Comparison of ENCODE assay signal across 8 cellular contexts in the genomic region with DNA sequence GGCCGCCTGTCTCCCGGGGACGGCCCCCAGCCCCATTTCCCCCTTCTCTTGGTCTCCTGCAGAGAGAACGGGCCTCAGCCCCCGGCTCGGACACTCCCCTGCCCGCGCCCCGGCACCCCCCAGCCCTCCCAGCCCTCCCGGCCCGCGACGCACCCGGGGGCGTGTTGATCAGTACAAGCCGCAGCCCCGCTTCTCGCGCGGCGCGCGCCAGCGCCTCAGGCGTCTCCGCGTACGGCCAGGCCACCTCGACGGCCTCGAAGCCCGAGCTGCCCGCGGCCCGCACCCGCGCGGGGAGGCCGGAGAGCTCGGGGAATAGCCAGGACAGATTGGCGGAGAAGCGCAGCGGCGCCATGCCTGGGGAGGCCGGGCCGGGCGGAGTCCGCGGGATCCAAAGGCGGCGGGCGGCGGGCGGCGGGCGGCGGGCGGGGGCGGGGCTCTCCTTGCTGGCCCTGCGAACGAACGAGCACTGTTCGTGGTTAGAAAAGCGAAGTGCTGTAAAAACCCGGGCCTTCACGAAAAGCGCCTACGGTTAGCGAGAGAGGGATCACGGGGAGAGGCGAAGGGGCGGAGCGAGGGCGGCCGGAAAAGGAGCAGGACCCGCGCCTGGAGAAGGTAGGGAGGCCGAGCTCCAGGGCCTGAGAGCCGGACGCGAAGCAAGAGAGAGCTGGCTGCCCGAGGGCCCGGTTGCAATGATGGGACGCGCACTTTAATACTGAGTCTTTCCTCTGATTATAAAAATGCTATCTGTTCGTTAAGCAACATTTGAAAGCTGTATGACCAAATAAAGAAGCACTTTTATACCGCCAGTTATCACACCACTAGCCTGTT. TPM values are rescaled to one million over a fixed set of nuclear protein-coding genes. Genes with fewer than 3 reads are reported as not detected.
DNase-seq lines count a peak whose midpoint lies in the region; ATAC-seq and TF ChIP-seq lines count a peak whose summit lies in the region.

Gene HYI, minus strand, starts transcription at position 490 of the 828 bp plus-strand sequence. Its CDS starts 138 bp downstream, at position 352.

- H3K79me2 ChIP-seq in MM.1S (ENCODE audit: low read length) (no peaks in the 10 kb centered on the region), parathyroid adenoma (no peaks in the 10 kb centered on the region)

- no peaks in the 10 kb centered on the region for H3K27me3 ChIP-seq in MM.1S (replicated peaks; ENCODE audit: insufficient read depth, low read length)
- H3K27me3 ChIP-seq in parathyroid adenoma (ENCODE audit: control insufficient read depth, insufficient read depth, low read length), result no peaks in the 10 kb centered on the region
- no peaks in the 10 kb centered on the region for H3K27me3 ChIP-seq in tibial artery

- H3K9me3 ChIP-seq in MM.1S (replicated peaks; ENCODE audit: insufficient read depth, low read length) (no peaks in the 10 kb centered on the region), parathyroid adenoma (ENCODE audit: control insufficient read depth, low read length) (no peaks in the 10 kb centered on the region), tibial artery (no peaks in the 10 kb centered on the region)

- H3K4me1 ChIP-seq in MM.1S (ENCODE audit: low read length) (peaks cover 12% of the 10 kb centered on the region), parathyroid adenoma (no peaks in the 10 kb centered on the region), tibial artery (peaks cover 0 to 16% (median 10%) of the 10 kb centered on the region in 4 donors)

- peaks cover 22% of the 10 kb centered on the region for H3F3A ChIP-seq in MM.1S (ENCODE audit: insufficient read depth, low read length)

- intact Hi-C loops in cardiac septum (cut with DNase I), result loop anchor here (5.0 kb wide), 1 partner anchor 86 kb away; the partner anchor contains the start of gene ELOVL1
- intact Hi-C loops in tibial artery (cut with DNase I; ENCODE audit: low total_unique reads), result no loop called here

- peak within 1 kb of the TSS; percentile 60 for H3K4me3 ChIP-seq in MM.1S (ENCODE audit: low read length)
- H3K4me3 ChIP-seq in parathyroid adenoma (ENCODE audit: low read depth, low read length), result peak within 1 kb of the TSS; percentile 52
- peak within 1 kb of the TSS; percentile 68 to 74 for H3K4me3 ChIP-seq in tibial artery

- H3K36me3 ChIP-seq in MM.1S (replicated peaks; ENCODE audit: insufficient read depth, low read length) (no peaks in the 10 kb centered on the region; the same call in 1 of the 2 replicates), parathyroid adenoma (ENCODE audit: control insufficient read depth, insufficient read depth, low read length) (no peaks in the 10 kb centered on the region), tibial artery (peaks cover 28 to 37% (median 34%) of the 10 kb centered on the region in 3 donors)

- TF ChIP-seq CTCF in MM.1S (IDR thresholded peaks at IDR 0.05; ENCODE audit: low read length), result no peak
- no peak for TF ChIP-seq CTCF in parathyroid adenoma (IDR thresholded peaks at IDR 0.05)
- TF ChIP-seq CTCF in tibial artery (IDR thresholded peaks at IDR 0.05), result no peak

- no peak for ATAC-seq in GM21360 (IDR thresholded peaks at IDR 0.05; ENCODE audit: unreplicated experiment)

- DNase-seq in MM.1S (peak; percentile 84), T follicular helper cell (ENCODE audit: low read depth) (peak; percentile 47), cardiac septum (ENCODE audit: low spot score) (peak; percentile 90), tibial artery (peak; percentile 89 to 94)

- H3K9ac ChIP-seq in MM.1S (ENCODE audit: low read length) (peak within 1 kb of the TSS; percentile 73), parathyroid adenoma (no peak within 1 kb of the TSS)

- H4K20me1 ChIP-seq in MM.1S (ENCODE audit: insufficient read depth, low read length), result no peaks in the 10 kb centered on the region

- peak; percentile 35 for TF ChIP-seq POLR2A in GM10847 (IDR thresholded peaks at IDR 0.05; ENCODE audit: extremely low read depth, insufficient read length)

- H3K4me2 ChIP-seq in MM.1S (ENCODE audit: low read depth, low read length) (peak within 1 kb of the TSS; percentile 82), parathyroid adenoma (ENCODE audit: low read length) (peak within 1 kb of the TSS; percentile 73)

- 1% methylated on average over 73 to 87 of the region's 87 CpGs for WGBS in adipose tissue, 3 donors

- no peaks in the 10 kb centered on the region for H3K9me2 ChIP-seq in MM.1S (replicated peaks; ENCODE audit: insufficient read depth, low read length)

- H2AFZ ChIP-seq in MM.1S (ENCODE audit: low read length) (peak within 1 kb of the TSS; percentile 69), parathyroid adenoma (peak within 1 kb of the TSS; percentile 75)

- peak within 1 kb of the TSS; percentile 86 for H3K27ac ChIP-seq in MM.1S (ENCODE audit: low read length)
- H3K27ac ChIP-seq in adipose tissue (ENCODE audit: low read depth, low read length), result no peak within 1 kb of the TSS
- H3K27ac ChIP-seq in parathyroid adenoma, result peak within 1 kb of the TSS; percentile 62
- H3K27ac ChIP-seq in tibial artery, result peak within 1 kb of the TSS; percentile 94 to 98

RNA-seq across cellular contexts. Expression of gene HYI, which starts in this region (rescaled TPM):
- 10 to 100 TPM; 64.0 to 95.1 (median 64.2) TPM for polyA plus RNA-seq in adipose tissue
- 26.3 TPM for total RNA-seq in cardiac septum
